In genomic region chr5:167767775-167768174, GRCh38 we compare ENCODE assay signal across 21 cellular contexts.
"Had no signal": no experiment of that assay in that cellular context is flagged by ENCODE, and none has a peak within 500 bp of the region (broad histone marks: within the 10 kb centered on the region; RNA-seq: fewer than 3 reads in every experiment).

No MANE protein-coding gene starts in this region.

- H3K4me2 ChIP-seq: hepatocyte had no signal

- H2AFZ ChIP-seq: hepatocyte had no signal

- H3K27me3 ChIP-seq: esophagus squamous epithelium, hepatocyte, testis, tibial nerve had no signal

- H3K4me3 ChIP-seq: esophagus squamous epithelium, hepatocyte, left ventricle myocardium inferior, lower lobe of right lung, skin epidermis, testis, tibial nerve had no signal

- H3K79me2 ChIP-seq: hepatocyte had no signal

- ATAC-seq: left cardiac atrium; lower lobe of right lung; natural killer cell treated with Interleukin-12 subunit alpha and Interleukin-12 subunit beta and Interleukin-15 and Interleukin-18, amount 100 ng/mL, for 72 hours; sciatic nerve; stimulated activated naive B cell treated with anti-CD40 and anti-IgM and Interleukin-4, amounts not matched to agents 10 μg/mL and 1 μg/mL and 100 μg/mL, for 72 hours; stimulated activated naive CD8-positive, alpha-beta T cell treated with anti-CD3 and anti-CD28 coated beads, Interleukin-15, amount 100 ng/mL, for 72 hours had no signal

- H3K9me3 ChIP-seq: esophagus squamous epithelium, left ventricle myocardium inferior, lower lobe of right lung, testis, tibial nerve had no signal

- H3K27ac ChIP-seq: esophagus squamous epithelium, hepatocyte, left ventricle myocardium inferior, lower lobe of right lung, testis, tibial nerve had no signal

- DNase-seq: dermis blood vessel endothelial cell; esophagus squamous epithelium; foreskin melanocyte; head of caudate nucleus; kidney; left cardiac atrium; left ventricle myocardium inferior; lower lobe of right lung; mesenchymal stem cell; midbrain; posterior cingulate gyrus; stimulated activated CD4-positive, alpha-beta T cell treated with anti-CD3 and anti-CD28 coated beads, Interleukin-2, amount 100 ng/mL, for 24 hours; stimulated activated CD4-positive, alpha-beta T cell treated with anti-CD3 and anti-CD28 coated beads, Interleukin-4, amount 100 ng/mL, for 4 hours; stimulated activated naive B cell treated with anti-CD40 and anti-IgM and Interleukin-4, amounts not matched to agents 10 μg/mL and 1 μg/mL and 100 μg/mL, for 72 hours; stimulated activated naive CD8-positive, alpha-beta T cell treated with anti-CD3 and anti-CD28 coated beads, Interleukin-15, amount 100 ng/mL, for 72 hours; testis had no signal

- H3K36me3 ChIP-seq: esophagus squamous epithelium, left ventricle myocardium inferior, lower lobe of right lung, tibial nerve had no signal
